ENCODE assay signal across 2 cellular contexts in the genomic region with DNA sequence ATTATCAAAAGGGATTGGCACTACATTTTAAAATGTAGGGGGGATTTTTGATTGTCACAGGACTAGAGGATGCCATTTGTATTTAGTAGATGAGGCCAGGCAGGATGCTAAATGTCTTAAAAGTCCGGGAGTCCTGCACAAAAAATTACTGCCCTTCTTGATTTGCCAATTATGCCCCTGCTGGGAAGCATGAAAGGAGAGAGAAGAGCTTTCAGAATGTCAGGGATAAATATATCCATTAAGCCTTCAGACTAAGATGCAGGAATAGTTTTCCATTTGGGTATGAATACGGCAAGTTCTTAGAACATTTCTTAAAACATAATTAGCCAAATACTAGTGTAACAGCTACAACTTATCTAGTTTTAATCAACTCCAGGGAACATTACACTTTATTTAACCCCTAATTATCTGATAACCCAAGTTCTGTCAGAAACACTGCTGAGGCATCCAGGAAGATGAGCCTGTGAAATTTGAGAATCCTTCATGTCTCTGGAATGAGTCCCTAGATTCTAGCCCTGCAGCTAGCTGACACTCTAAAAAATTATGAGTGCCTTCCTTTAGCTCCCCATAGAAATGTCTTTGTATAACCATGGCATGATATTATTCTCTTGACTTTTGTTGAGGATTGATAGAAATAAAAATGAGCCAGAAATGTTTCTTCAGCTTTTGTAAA.
TF ChIP-seq lines count a peak whose summit lies in the region.

No MANE protein-coding gene starts in this region.

TF ChIP-seq in GM23338, 12 proteins besides CTCF, POLR2A, EP300 and RAD21 (continues in another document):
- no peak for TF ChIP-seq NANOG (IDR thresholded peaks at IDR 0.05; ENCODE audit: borderline replicate concordance)
- TF ChIP-seq EZH2 (IDR thresholded peaks at IDR 0.05; ENCODE audit: low read depth, unreplicated experiment) = no peak
- TF ChIP-seq REST (IDR thresholded peaks at IDR 0.05; ENCODE audit: unreplicated experiment) = no peak
- TF ChIP-seq EZH2phosphoT487 (IDR thresholded peaks at IDR 0.05; ENCODE audit: unreplicated experiment) = no peak
- TF ChIP-seq STAT1 (IDR thresholded peaks at IDR 0.05; ENCODE audit: unreplicated experiment) = no peak
- TF ChIP-seq POLR2AphosphoS5 (IDR thresholded peaks at IDR 0.05; ENCODE audit: low read depth) = no peak
- no peak for TF ChIP-seq ZNF462 (CRISPR knock-in tag; IDR thresholded peaks at IDR 0.05)
- TF ChIP-seq ZNF114 (CRISPR knock-in tag; IDR thresholded peaks at IDR 0.05) = no peak

TF ChIP-seq in SK-N-SH, 30 proteins besides CTCF, POLR2A, EP300 and RAD21:
- TF ChIP-seq SMC3 (IDR thresholded peaks at IDR 0.05; ENCODE audit: low read depth, low read length) = no peak
- no peak for TF ChIP-seq FOXM1 (IDR thresholded peaks at IDR 0.05; ENCODE audit: low read depth)
TF ChIP-seq in SK-N-SH: peak in this region for 0.
